Comparison of ENCODE assay signal across 8 cellular contexts in the genomic region with DNA sequence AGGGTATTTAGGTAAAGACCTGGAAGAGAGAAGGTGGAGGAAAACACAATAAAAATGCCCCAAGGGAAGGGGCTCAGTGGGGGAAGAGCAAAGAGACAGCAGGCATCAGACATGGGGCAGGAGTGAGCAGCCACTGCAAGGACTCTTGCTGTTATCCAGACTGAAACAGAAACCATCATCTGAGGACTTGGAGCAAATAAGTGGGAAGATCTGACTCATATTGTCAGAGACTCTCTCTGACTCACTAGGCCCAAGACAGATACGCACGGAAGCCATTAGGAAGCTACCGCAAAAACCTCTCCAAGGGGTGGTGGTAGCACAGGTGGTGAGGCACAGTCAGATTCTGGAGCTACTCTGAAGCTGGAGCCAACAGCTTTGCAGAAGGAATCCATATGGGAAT.
A peak's percentile ranks its signal among the peaks of the same experiment; 100 is the strongest.
DNase-seq lines count a peak whose midpoint lies in the region; ATAC-seq and TF ChIP-seq lines count a peak whose summit lies in the region.

No MANE protein-coding gene starts in this region.

- no peak overlapping the region for H3K4me3 ChIP-seq in neural progenitor cell

- DNase-seq in CD14-positive monocyte (ENCODE audit: low spot score) (no peak), neural progenitor cell (ENCODE audit: low spot score) (no peak), erythroblast (lab: John Stamatoyannopoulos, UW) (no peak), DMS79 (lab: John Stamatoyannopoulos, UW) (no peak)
- peak; percentile 6 for DNase-seq in activated T-helper 9 cell treated with anti-CD3 and anti-CD28 coated beads, Interleukin-2, amount 50 U/mL, for 16 hours (ENCODE audit: low read depth)

- H3K4me1 Mint-ChIP-seq in CD14-positive monocyte (no peaks in the 10 kb centered on the region), neural progenitor cell (peaks cover 2% of the 10 kb centered on the region)

- H3K36me3 Mint-ChIP-seq in CD14-positive monocyte (peaks cover 21 to 30% of the 10 kb centered on the region in 2 donors), neural progenitor cell (peaks cover 1% of the 10 kb centered on the region)

- H3K27ac Mint-ChIP-seq in CD14-positive monocyte (peak overlapping the region in 4 of 7 donors; percentile 6 to 82 (median 18)), neural progenitor cell (peak overlapping the region; percentile 23)

- H3K27ac ChIP-seq in neural progenitor cell: no peak overlapping the region

- no peaks in the 10 kb centered on the region for H3K79me2 ChIP-seq in neural progenitor cell (ENCODE audit: low read depth)

- no peaks in the 10 kb centered on the region for H3K27me3 ChIP-seq in neural progenitor cell

- ATAC-seq in HG02885 (IDR thresholded peaks at IDR 0.05; ENCODE audit: poor library complexity, unreplicated experiment): peak; percentile 73
- no peak for ATAC-seq in GM19463 (IDR thresholded peaks at IDR 0.05; ENCODE audit: unreplicated experiment)
- no peak for ATAC-seq in GM18517 (IDR thresholded peaks at IDR 0.05; ENCODE audit: unreplicated experiment)

- H3F3A ChIP-seq in neural progenitor cell (ENCODE audit: low read depth): peaks cover 27% of the 10 kb centered on the region

- TF ChIP-seq POLR2A in erythroblast (IDR thresholded peaks at IDR 0.05; ENCODE audit: low read length): no peak

- no peaks in the 10 kb centered on the region for H4K20me1 ChIP-seq in neural progenitor cell (ENCODE audit: low read depth)

- H3K4me3 Mint-ChIP-seq in CD14-positive monocyte: no peak overlapping the region
- H3K4me3 Mint-ChIP-seq in neural progenitor cell: peak overlapping the region; percentile 16

- H3K4me1 ChIP-seq in neural progenitor cell: peaks cover 33% of the 10 kb centered on the region

- H3K36me3 ChIP-seq in neural progenitor cell: no peaks in the 10 kb centered on the region

- intact Hi-C loops in CD14-positive monocyte (cut with micrococcal nuclease): no loop called here

- no peak overlapping the region for H2AFZ ChIP-seq in neural progenitor cell (replicated peaks)

- no peaks in the 10 kb centered on the region for H3K9me3 ChIP-seq in neural progenitor cell (ENCODE audit: low read depth)

- no peak overlapping the region for H3K9ac ChIP-seq in neural progenitor cell

- H3K27me3 Mint-ChIP-seq in CD14-positive monocyte (ENCODE audit: low read depth in 3 of 3) (no peaks in the 10 kb centered on the region), neural progenitor cell (ENCODE audit: insufficient read depth, low read depth) (no peaks in the 10 kb centered on the region)

- H3K9me3 Mint-ChIP-seq in CD14-positive monocyte (no peaks in the 10 kb centered on the region), neural progenitor cell (no peaks in the 10 kb centered on the region)

- no peak overlapping the region for H3K4me2 ChIP-seq in neural progenitor cell

- TF ChIP-seq CTCF in CD14-positive monocyte (IDR thresholded peaks at IDR 0.05): no peak
- TF ChIP-seq CTCF in neural progenitor cell (IDR thresholded peaks at IDR 0.05): no peak
